2 cellular contexts compared by ENCODE assay signal in the genomic region with DNA sequence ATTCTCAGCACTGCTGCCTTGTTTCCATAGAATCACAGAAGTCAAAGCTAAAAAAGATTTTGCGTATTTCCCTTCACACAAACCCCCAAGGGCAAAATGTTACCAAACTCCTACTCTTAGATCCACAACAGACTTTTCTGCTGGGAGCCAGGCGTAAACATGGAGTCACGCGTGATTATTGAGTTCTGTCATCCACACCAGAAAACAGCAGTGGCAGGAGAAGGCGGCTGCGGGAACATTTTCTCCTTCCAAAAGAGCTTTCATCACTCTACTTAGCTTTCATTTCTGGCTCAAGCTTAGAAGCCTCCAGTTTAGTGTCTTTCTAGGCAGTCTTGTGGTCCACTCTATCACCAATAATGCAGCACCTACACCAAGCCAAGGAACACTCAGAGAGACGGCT.
TF ChIP-seq lines count a peak whose summit lies in the region.

No MANE protein-coding gene starts in this region.

TF ChIP-seq in IMR-90, 13 proteins besides CTCF, POLR2A, EP300 and RAD21:
- TF ChIP-seq, protein P1, sequence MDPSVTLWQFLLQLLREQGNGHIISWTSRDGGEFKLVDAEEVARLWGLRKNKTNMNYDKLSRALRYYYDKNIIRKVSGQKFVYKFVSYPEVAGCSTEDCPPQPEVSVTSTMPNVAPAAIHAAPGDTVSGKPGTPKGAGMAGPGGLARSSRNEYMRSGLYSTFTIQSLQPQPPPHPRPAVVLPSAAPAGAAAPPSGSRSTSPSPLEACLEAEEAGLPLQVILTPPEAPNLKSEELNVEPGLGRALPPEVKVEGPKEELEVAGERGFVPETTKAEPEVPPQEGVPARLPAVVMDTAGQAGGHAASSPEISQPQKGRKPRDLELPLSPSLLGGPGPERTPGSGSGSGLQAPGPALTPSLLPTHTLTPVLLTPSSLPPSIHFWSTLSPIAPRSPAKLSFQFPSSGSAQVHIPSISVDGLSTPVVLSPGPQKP (IDR thresholded peaks at IDR 0.05; ENCODE audit: borderline replicate concordance, low read depth, low read length), result no peak

TF ChIP-seq in HepG2, 621 proteins besides CTCF, POLR2A, EP300 and RAD21:
- TF ChIP-seq ZBTB1 (CRISPR knock-in tag; IDR thresholded peaks at IDR 0.05; ENCODE audit: borderline replicate concordance), result no peak
- TF ChIP-seq ETV5 (CRISPR knock-in tag; IDR thresholded peaks at IDR 0.05; ENCODE audit: borderline replicate concordance), result no peak
- TF ChIP-seq, protein P2, sequence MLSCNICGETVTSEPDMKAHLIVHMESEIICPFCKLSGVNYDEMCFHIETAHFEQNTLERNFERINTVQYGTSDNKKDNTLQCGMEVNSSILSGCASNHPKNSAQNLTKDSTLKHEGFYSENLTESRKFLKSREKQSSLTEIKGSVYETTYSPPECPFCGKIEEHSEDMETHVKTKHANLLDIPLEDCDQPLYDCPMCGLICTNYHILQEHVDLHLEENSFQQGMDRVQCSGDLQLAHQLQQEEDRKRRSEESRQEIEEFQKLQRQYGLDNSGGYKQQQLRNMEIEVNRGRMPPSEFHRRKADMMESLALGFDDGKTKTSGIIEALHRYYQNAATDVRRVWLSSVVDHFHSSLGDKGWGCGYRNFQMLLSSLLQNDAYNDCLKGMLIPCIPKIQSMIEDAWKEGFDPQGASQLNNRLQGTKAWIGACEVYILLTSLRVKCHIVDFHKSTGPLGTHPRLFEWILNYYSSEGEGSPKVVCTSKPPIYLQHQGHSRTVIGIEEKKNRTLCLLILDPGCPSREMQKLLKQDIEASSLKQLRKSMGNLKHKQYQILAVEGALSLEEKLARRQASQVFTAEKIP (CRISPR knock-in tag; IDR thresholded peaks at IDR 0.05; ENCODE audit: borderline replicate concordance), result no peak
- TF ChIP-seq ZFP36 (IDR thresholded peaks at IDR 0.05; ENCODE audit: borderline replicate concordance, low read depth, low read length, partially characterized antibody), result no peak
- TF ChIP-seq IRX3 (CRISPR knock-in tag; IDR thresholded peaks at IDR 0.05; ENCODE audit: borderline replicate concordance, low read depth), result no peak
- no peak for TF ChIP-seq ARID2 (CRISPR knock-in tag; IDR thresholded peaks at IDR 0.05; ENCODE audit: borderline replicate concordance)
- TF ChIP-seq ATF1 (CRISPR knock-in tag; IDR thresholded peaks at IDR 0.05), result no peak
- no peak for TF ChIP-seq ISX (CRISPR knock-in tag; conservative IDR thresholded peaks at IDR 0.05)
- no peak for TF ChIP-seq CHD2 (IDR thresholded peaks at IDR 0.05; ENCODE audit: low read depth, low read length)
- no peak for TF ChIP-seq ZC3H4 (CRISPR knock-in tag; IDR thresholded peaks at IDR 0.05; ENCODE audit: borderline replicate concordance)
